ENCODE assay signal across 23 cellular contexts in genomic region chr17:17381438-17382059, GRCh38.
"Had no signal": no experiment of that assay in that cellular context is flagged by ENCODE, and none has a peak within 500 bp of the region (broad histone marks: within the 10 kb centered on the region; RNA-seq: fewer than 3 reads in every experiment).

No MANE protein-coding gene starts in this region.

- H3K79me2 ChIP-seq: hepatocyte had no signal

- FAIRE-seq: islet of Langerhans had no signal

- H2AFZ ChIP-seq: hepatocyte had no signal

- H3K4me2 ChIP-seq: hepatocyte, smooth muscle cell had no signal

- DNase-seq: activated CD4-positive, alpha-beta T cell treated with anti-CD3 and anti-CD28 coated beads for 1 hour; activated CD8-positive, alpha-beta memory T cell treated with anti-CD3 and anti-CD28 coated beads for 24 hours; activated CD8-positive, alpha-beta memory T cell treated with anti-CD3 and anti-CD28 coated beads, Interleukin-2, amount 50 U/mL, for 48 hours; activated effector memory CD4-positive, alpha-beta T cell treated with Interleukin-2 at 50 U/mL for 16 hours; activated naive CD4-positive, alpha-beta T cell treated with anti-CD3 and anti-CD28 coated beads, Interleukin-2, amount 10 ng/mL, durations not matched to agents 7 days and 5 days; activated T-cell treated with anti-CD3 and anti-CD28 coated beads, Interleukin-2, amount 50 U/mL, for 48 hours; cerebellar nuclear complex; cortex of kidney; effector CD4-positive, alpha-beta T cell; left cardiac atrium; nephron progenitor cell; occipital lobe; psoas muscle; stimulated activated CD4-positive, alpha-beta T cell treated with anti-CD3 and anti-CD28 coated beads, Interleukin-4, amount 100 ng/mL, for 1 hour; stimulated activated naive CD8-positive, alpha-beta T cell treated with anti-CD3 and anti-CD28 coated beads, Interleukin-15, amount 100 ng/mL, for 72 hours; upper lobe of left lung; WERI-Rb-1 had no signal

- H3K4me3 ChIP-seq: ascending aorta, breast epithelium, hepatocyte, psoas muscle, smooth muscle cell, upper lobe of left lung had no signal

- ATAC-seq: left cardiac atrium; psoas muscle; right cardiac atrium; stimulated activated naive CD8-positive, alpha-beta T cell treated with anti-CD3 and anti-CD28 coated beads, Interleukin-15, amount 100 ng/mL, for 72 hours had no signal

- H3K27ac ChIP-seq: ascending aorta, breast epithelium, hepatocyte, psoas muscle, upper lobe of left lung, WERI-Rb-1 had no signal

- H3K9me3 ChIP-seq: ascending aorta, breast epithelium, psoas muscle, upper lobe of left lung had no signal

- H3K27me3 ChIP-seq: ascending aorta, breast epithelium, hepatocyte, upper lobe of left lung had no signal

- H3K36me3 ChIP-seq: ascending aorta, breast epithelium, upper lobe of left lung, WERI-Rb-1 had no signal

- H3K4me1 ChIP-seq: ascending aorta, breast epithelium, psoas muscle had no signal
